Comparison of ENCODE assay signal across 2 cellular contexts in the genomic region with DNA sequence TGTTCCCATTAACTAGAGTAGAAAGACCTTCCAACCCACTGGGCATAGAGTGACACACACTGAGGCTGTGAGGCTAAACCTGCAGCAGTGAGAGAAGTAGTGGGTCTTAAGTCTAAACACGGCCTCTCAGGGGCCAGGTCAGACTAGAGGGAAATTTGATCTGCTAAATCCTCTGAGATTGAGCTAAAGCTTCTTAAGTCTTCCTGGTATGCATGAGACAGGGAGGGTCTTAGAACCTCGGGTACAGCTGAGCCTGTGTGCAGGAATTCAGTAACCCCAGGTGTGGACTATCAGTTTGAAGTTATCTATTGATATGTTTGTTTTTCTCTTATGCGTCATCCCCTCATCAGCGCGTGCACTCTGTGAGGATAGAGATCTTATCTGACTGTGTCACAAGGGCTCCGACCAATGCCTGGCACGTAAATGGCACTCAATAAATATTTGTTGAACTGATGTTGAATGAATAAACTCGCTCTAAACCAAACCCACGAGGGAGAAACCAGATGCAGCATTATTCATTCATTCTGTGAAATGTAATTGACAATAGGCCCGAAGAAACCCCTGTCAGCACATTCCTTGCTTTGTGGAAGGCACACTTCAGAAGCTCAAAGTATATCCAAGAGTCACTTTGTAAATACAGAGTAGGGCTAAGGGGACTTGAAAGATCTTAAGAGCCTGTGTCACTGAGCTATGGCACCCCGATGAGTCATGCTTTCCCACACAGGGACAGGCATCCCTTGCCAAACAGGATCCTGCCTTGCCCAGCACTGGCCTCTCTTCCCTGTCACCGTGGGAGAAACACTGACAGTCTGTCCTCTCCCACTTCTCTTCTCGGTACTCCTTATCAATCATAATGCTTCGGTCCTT.
TF ChIP-seq lines count a peak whose summit lies in the region.

No MANE protein-coding gene starts in this region.

TF ChIP-seq in K562, 482 proteins besides CTCF, POLR2A, EP300 and RAD21 (continued from another document):
- TF ChIP-seq, protein P1, sequence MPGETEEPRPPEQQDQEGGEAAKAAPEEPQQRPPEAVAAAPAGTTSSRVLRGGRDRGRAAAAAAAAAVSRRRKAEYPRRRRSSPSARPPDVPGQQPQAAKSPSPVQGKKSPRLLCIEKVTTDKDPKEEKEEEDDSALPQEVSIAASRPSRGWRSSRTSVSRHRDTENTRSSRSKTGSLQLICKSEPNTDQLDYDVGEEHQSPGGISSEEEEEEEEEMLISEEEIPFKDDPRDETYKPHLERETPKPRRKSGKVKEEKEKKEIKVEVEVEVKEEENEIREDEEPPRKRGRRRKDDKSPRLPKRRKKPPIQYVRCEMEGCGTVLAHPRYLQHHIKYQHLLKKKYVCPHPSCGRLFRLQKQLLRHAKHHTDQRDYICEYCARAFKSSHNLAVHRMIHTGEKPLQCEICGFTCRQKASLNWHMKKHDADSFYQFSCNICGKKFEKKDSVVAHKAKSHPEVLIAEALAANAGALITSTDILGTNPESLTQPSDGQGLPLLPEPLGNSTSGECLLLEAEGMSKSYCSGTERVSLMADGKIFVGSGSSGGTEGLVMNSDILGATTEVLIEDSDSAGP (CRISPR knock-in tag; IDR thresholded peaks at IDR 0.05): no peak
- TF ChIP-seq, protein P2, sequence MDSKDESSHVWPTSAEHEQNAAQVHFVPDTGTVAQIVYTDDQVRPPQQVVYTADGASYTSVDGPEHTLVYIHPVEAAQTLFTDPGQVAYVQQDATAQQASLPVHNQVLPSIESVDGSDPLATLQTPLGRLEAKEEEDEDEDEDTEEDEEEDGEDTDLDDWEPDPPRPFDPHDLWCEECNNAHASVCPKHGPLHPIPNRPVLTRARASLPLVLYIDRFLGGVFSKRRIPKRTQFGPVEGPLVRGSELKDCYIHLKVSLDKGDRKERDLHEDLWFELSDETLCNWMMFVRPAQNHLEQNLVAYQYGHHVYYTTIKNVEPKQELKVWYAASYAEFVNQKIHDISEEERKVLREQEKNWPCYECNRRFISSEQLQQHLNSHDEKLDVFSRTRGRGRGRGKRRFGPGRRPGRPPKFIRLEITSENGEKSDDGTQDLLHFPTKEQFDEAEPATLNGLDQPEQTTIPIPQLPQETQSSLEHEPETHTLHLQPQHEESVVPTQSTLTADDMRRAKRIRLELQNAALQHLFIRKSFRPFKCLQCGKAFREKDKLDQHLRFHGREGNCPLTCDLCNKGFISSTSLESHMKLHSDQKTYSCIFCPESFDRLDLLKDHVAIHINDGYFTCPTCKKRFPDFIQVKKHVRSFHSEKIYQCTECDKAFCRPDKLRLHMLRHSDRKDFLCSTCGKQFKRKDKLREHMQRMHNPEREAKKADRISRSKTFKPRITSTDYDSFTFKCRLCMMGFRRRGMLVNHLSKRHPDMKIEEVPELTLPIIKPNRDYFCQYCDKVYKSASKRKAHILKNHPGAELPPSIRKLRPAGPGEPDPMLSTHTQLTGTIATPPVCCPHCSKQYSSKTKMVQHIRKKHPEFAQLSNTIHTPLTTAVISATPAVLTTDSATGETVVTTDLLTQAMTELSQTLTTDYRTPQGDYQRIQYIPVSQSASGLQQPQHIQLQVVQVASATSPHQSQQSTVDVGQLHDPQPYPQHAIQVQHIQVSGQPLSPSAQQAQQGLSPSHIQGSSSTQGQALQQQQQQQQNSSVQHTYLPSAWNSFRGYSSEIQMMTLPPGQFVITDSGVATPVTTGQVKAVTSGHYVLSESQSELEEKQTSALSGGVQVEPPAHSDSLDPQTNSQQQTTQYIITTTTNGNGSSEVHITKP (IDR thresholded peaks at IDR 0.05; ENCODE audit: partially characterized antibody): no peak
- TF ChIP-seq ZBTB1 (CRISPR knock-in tag; IDR thresholded peaks at IDR 0.05; ENCODE audit: borderline replicate concordance, low read depth) (no peak), TRIM24 (IDR thresholded peaks at IDR 0.05) (no peak), CHCHD3 (CRISPR knock-in tag; IDR thresholded peaks at IDR 0.05) (no peak), ZNF175 (CRISPR knock-in tag; IDR thresholded peaks at IDR 0.05; ENCODE audit: low read depth) (0 out of 2 replicates have a peak, but pooled peaks have one; percentile 17), NBN (IDR thresholded peaks at IDR 0.05; ENCODE audit: low read depth) (no peak), SNIP1 (IDR thresholded peaks at IDR 0.05; ENCODE audit: low read depth) (no peak), NR2F6 (CRISPR knock-in tag; IDR thresholded peaks at IDR 0.05) (no peak), TCF7 (IDR thresholded peaks at IDR 0.05; ENCODE audit: borderline replicate concordance) (no peak), C11orf30 (IDR thresholded peaks at IDR 0.05; ENCODE audit: low read depth) (peak; percentile 71), KLF13 (tag; IDR thresholded peaks at IDR 0.05; ENCODE audit: borderline replicate concordance, low read depth) (no peak), ZSCAN29 (IDR thresholded peaks at IDR 0.05) (no peak), NELFE (IDR thresholded peaks at IDR 0.05; ENCODE audit: insufficient read depth, insufficient read length) (no peak), ADNP (tag; IDR thresholded peaks at IDR 0.05) (no peak), MEIS2 (IDR thresholded peaks at IDR 0.05; ENCODE audit: partially characterized antibody) (peak; percentile 50)

TF ChIP-seq in HepG2, 621 proteins besides CTCF, POLR2A, EP300 and RAD21 (continued from another document and continues in another):
- TF ChIP-seq, protein P3, sequence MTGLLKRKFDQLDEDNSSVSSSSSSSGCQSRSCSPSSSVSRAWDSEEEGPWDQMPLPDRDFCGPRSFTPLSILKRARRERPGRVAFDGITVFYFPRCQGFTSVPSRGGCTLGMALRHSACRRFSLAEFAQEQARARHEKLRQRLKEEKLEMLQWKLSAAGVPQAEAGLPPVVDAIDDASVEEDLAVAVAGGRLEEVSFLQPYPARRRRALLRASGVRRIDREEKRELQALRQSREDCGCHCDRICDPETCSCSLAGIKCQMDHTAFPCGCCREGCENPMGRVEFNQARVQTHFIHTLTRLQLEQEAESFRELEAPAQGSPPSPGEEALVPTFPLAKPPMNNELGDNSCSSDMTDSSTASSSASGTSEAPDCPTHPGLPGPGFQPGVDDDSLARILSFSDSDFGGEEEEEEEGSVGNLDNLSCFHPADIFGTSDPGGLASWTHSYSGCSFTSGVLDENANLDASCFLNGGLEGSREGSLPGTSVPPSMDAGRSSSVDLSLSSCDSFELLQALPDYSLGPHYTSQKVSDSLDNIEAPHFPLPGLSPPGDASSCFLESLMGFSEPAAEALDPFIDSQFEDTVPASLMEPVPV (CRISPR knock-in tag; IDR thresholded peaks at IDR 0.05): no peak
- TF ChIP-seq RAD51 (IDR thresholded peaks at IDR 0.05; ENCODE audit: borderline replicate concordance): no peak
- TF ChIP-seq ZNF468 (CRISPR knock-in tag; IDR thresholded peaks at IDR 0.05): no peak
- 0 out of 2 replicates have a peak, but pooled peaks have one; percentile 54 for TF ChIP-seq ZFP1 (CRISPR knock-in tag; IDR thresholded peaks at IDR 0.05)
- peak; percentile 76; the same call in 1 of the 2 replicates for TF ChIP-seq HMG20A (CRISPR knock-in tag; IDR thresholded peaks at IDR 0.05; ENCODE audit: borderline replicate concordance)
- TF ChIP-seq, protein P4, sequence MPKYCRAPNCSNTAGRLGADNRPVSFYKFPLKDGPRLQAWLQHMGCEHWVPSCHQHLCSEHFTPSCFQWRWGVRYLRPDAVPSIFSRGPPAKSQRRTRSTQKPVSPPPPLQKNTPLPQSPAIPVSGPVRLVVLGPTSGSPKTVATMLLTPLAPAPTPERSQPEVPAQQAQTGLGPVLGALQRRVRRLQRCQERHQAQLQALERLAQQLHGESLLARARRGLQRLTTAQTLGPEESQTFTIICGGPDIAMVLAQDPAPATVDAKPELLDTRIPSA (CRISPR knock-in tag; IDR thresholded peaks at IDR 0.05; ENCODE audit: borderline replicate concordance): no peak
- TF ChIP-seq NFIC (IDR thresholded peaks at IDR 0.05; ENCODE audit: low read length): no peak
- TF ChIP-seq NRL (CRISPR knock-in tag; IDR thresholded peaks at IDR 0.05; ENCODE audit: borderline replicate concordance): no peak
- no peak for TF ChIP-seq ZNF180 (CRISPR knock-in tag; IDR thresholded peaks at IDR 0.05; ENCODE audit: borderline replicate concordance, low read depth)
- peak; percentile 50 for TF ChIP-seq IKZF4 (CRISPR knock-in tag; IDR thresholded peaks at IDR 0.05; ENCODE audit: borderline replicate concordance, low read depth, not compliant biosample characterization)
- TF ChIP-seq ZFP82 (CRISPR knock-in tag; IDR thresholded peaks at IDR 0.05; ENCODE audit: borderline replicate concordance): no peak
- TF ChIP-seq DNMT1 (CRISPR knock-in tag; IDR thresholded peaks at IDR 0.05): no peak
- TF ChIP-seq, protein P5, sequence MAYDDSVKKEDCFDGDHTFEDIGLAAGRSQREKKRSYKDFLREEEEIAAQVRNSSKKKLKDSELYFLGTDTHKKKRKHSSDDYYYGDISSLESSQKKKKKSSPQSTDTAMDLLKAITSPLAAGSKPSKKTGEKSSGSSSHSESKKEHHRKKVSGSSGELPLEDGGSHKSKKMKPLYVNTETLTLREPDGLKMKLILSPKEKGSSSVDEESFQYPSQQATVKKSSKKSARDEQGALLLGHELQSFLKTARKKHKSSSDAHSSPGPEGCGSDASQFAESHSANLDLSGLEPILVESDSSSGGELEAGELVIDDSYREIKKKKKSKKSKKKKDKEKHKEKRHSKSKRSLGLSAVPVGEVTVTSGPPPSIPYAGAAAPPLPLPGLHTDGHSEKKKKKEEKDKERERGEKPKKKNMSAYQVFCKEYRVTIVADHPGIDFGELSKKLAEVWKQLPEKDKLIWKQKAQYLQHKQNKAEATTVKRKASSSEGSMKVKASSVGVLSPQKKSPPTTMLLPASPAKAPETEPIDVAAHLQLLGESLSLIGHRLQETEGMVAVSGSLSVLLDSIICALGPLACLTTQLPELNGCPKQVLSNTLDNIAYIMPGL (CRISPR knock-in tag; IDR thresholded peaks at IDR 0.05; ENCODE audit: borderline replicate concordance in 1 of 2, low read depth in 1 of 2): no peak
- TF ChIP-seq, protein P6, sequence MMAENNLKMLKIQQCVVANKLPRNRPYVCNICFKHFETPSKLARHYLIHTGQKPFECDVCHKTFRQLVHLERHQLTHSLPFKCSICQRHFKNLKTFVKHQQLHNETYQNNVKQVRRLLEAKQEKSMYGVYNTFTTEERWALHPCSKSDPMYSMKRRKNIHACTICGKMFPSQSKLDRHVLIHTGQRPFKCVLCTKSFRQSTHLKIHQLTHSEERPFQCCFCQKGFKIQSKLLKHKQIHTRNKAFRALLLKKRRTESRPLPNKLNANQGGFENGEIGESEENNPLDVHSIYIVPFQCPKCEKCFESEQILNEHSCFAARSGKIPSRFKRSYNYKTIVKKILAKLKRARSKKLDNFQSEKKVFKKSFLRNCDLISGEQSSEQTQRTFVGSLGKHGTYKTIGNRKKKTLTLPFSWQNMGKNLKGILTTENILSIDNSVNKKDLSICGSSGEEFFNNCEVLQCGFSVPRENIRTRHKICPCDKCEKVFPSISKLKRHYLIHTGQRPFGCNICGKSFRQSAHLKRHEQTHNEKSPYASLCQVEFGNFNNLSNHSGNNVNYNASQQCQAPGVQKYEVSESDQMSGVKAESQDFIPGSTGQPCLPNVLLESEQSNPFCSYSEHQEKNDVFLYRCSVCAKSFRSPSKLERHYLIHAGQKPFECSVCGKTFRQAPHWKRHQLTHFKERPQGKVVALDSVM (CRISPR knock-in tag; IDR thresholded peaks at IDR 0.05): no peak
- TF ChIP-seq ZNF264 (CRISPR knock-in tag; IDR thresholded peaks at IDR 0.05): no peak
- TF ChIP-seq, protein P7, sequence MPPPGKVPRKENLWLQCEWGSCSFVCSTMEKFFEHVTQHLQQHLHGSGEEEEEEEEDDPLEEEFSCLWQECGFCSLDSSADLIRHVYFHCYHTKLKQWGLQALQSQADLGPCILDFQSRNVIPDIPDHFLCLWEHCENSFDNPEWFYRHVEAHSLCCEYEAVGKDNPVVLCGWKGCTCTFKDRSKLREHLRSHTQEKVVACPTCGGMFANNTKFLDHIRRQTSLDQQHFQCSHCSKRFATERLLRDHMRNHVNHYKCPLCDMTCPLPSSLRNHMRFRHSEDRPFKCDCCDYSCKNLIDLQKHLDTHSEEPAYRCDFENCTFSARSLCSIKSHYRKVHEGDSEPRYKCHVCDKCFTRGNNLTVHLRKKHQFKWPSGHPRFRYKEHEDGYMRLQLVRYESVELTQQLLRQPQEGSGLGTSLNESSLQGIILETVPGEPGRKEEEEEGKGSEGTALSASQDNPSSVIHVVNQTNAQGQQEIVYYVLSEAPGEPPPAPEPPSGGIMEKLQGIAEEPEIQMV (CRISPR knock-in tag; IDR thresholded peaks at IDR 0.05; ENCODE audit: low read depth): no peak
- TF ChIP-seq, protein P8, sequence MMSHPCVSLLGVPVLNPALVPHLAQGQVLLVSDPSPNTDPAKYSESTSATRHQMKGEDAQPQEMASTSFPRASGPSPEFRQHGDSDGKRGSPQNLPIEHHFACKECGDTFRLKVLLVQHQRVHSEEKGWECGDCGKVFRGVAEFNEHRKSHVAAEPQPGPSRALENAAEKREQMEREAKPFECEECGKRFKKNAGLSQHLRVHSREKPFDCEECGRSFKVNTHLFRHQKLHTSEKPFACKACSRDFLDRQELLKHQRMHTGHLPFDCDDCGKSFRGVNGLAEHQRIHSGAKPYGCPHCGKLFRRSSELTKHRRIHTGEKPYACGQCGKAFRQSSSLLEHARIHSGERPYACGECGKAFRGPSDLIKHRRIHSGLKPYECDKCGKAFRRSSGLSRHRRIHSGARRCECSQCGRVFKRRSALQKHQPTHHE (CRISPR knock-in tag; IDR thresholded peaks at IDR 0.05; ENCODE audit: borderline replicate concordance): no peak
- TF ChIP-seq ZNF282 (IDR thresholded peaks at IDR 0.05; ENCODE audit: partially characterized antibody): no peak
- TF ChIP-seq, protein P9, sequence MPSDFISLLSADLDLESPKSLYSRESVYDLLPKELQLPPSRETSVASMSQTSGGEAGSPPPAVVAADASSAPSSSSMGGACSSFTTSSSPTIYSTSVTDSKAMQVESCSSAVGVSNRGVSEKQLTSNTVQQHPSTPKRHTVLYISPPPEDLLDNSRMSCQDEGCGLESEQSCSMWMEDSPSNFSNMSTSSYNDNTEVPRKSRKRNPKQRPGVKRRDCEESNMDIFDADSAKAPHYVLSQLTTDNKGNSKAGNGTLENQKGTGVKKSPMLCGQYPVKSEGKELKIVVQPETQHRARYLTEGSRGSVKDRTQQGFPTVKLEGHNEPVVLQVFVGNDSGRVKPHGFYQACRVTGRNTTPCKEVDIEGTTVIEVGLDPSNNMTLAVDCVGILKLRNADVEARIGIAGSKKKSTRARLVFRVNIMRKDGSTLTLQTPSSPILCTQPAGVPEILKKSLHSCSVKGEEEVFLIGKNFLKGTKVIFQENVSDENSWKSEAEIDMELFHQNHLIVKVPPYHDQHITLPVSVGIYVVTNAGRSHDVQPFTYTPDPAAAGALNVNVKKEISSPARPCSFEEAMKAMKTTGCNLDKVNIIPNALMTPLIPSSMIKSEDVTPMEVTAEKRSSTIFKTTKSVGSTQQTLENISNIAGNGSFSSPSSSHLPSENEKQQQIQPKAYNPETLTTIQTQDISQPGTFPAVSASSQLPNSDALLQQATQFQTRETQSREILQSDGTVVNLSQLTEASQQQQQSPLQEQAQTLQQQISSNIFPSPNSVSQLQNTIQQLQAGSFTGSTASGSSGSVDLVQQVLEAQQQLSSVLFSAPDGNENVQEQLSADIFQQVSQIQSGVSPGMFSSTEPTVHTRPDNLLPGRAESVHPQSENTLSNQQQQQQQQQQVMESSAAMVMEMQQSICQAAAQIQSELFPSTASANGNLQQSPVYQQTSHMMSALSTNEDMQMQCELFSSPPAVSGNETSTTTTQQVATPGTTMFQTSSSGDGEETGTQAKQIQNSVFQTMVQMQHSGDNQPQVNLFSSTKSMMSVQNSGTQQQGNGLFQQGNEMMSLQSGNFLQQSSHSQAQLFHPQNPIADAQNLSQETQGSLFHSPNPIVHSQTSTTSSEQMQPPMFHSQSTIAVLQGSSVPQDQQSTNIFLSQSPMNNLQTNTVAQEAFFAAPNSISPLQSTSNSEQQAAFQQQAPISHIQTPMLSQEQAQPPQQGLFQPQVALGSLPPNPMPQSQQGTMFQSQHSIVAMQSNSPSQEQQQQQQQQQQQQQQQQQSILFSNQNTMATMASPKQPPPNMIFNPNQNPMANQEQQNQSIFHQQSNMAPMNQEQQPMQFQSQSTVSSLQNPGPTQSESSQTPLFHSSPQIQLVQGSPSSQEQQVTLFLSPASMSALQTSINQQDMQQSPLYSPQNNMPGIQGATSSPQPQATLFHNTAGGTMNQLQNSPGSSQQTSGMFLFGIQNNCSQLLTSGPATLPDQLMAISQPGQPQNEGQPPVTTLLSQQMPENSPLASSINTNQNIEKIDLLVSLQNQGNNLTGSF (CRISPR knock-in tag; IDR thresholded peaks at IDR 0.05): no peak
- no peak for TF ChIP-seq CENPX (CRISPR knock-in tag; IDR thresholded peaks at IDR 0.05)
- TF ChIP-seq TBP (CRISPR knock-in tag; IDR thresholded peaks at IDR 0.05): no peak
- TF ChIP-seq MTF1 (CRISPR knock-in tag; IDR thresholded peaks at IDR 0.05): no peak
